In the genomic region with DNA sequence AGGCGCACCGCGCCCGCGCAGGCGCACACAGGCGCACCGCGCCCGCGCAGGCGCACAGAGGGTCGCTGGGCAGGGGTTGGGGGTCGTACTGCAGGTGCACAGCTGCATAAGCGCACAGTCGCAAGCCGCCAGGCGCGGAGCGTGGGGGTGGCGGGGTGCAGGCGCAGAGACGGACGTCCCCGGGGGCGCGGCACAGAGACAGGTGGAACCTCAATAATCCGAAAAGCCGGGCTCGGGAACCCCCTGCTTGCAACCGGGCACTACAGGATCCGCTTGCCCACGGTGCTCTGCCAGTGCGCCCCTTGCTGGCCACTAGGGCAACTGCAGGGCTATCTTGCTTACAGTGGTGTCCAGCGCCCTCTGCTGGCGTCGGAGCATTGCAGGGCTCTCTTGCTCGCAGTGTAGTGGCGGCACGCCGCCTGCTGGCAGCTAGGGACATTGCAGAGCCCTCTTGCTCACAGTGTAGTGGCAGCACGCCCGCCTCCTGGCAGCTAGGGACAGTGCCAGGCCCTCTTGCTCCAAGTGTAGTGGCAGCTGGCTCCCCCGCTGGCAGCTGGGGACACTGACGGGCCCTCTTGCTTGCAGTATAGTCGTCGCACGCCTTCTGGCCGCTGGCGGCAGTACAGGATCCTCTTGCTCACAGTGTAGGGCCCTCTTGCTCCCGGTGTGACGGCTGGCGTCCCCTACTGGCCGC, we compare ENCODE assay signal across 8 cellular contexts. TPM values are rescaled to one million over a fixed set of nuclear protein-coding genes. Genes with fewer than 3 reads are reported as not detected.
A peak's percentile ranks its signal among the peaks of the same experiment; 100 is the strongest.
DNase-seq lines count a peak whose midpoint lies in the region; ATAC-seq and TF ChIP-seq lines count a peak whose summit lies in the region.

No MANE protein-coding gene starts in this region.

- H3K4me3 ChIP-seq in A673 (ENCODE audit: low read depth, low read length, poor library complexity, severe bottlenecking) (no peak overlapping the region), choroid plexus epithelial cell (ENCODE audit: low read depth, low read length) (no peak overlapping the region), mucosa of descending colon (no peak overlapping the region)

- peaks cover 5 to 18% of the 10 kb centered on the region in 2 donors for H3K27me3 Mint-ChIP-seq in stimulated activated naive B cell treated with anti-CD40 and anti-IgM and Interleukin-4, amounts not matched to agents 10 μg/mL and 1 μg/mL and 100 μg/mL, for 72 hours

- H3K9me3 ChIP-seq in A673 (ENCODE audit: low read depth, low read length, poor library complexity, severe bottlenecking), result no peaks in the 10 kb centered on the region
- no peaks in the 10 kb centered on the region for H3K9me3 ChIP-seq in mucosa of descending colon

- no peaks in the 10 kb centered on the region for H3K36me3 Mint-ChIP-seq in stimulated activated naive B cell treated with anti-CD40 and anti-IgM and Interleukin-4, amounts not matched to agents 10 μg/mL and 1 μg/mL and 100 μg/mL, for 72 hours

- CTCF ChIA-PET in A673 (lab: Charles Lee), result interaction anchor here (1.0 kb wide), 2 partner anchors 110 to 131 kb away, joined by 3 read pairs; no protein-coding TSS in a partner anchor

- peak; percentile 89 for ATAC-seq in mucosa of descending colon
- ATAC-seq in stimulated activated naive B cell treated with anti-CD40 and anti-IgM and Interleukin-4, amounts not matched to agents 10 μg/mL and 1 μg/mL and 100 μg/mL, for 72 hours (replicated peaks), result peak; percentile 33 to 34
- no peak for ATAC-seq in HG03159 (IDR thresholded peaks at IDR 0.05; ENCODE audit: unreplicated experiment)

- POLR2A ChIA-PET in A673 (lab: Charles Lee; ENCODE audit: low non-redundant PET), result no interaction called here

- no peak overlapping the region for H3K27ac ChIP-seq in A673 (ENCODE audit: low read depth, low read length, poor library complexity, severe bottlenecking)

- H3K9me3 Mint-ChIP-seq in stimulated activated naive B cell treated with anti-CD40 and anti-IgM and Interleukin-4, amounts not matched to agents 10 μg/mL and 1 μg/mL and 100 μg/mL, for 72 hours, result peaks cover 0 to 4% of the 10 kb centered on the region in 2 donors

- DNase-seq in A673 (ENCODE audit: low spot score) (peak; percentile 70), HK-2 (ENCODE audit: unreplicated experiment) (peak; percentile 43), choroid plexus epithelial cell (ENCODE audit: low read depth) (peak; percentile 47), mucosa of descending colon (peak; percentile 71 to 88 (median 81)), NOMO-1 (lab: John Stamatoyannopoulos, UW; ENCODE audit: unreplicated experiment in 2 of 2) (no peak)
- DNase-seq in activated CD4-positive, alpha-beta T cell treated with anti-CD3 and anti-CD28 coated beads for 1 hour, result peak; percentile 30
- DNase-seq in stimulated activated naive B cell treated with anti-CD40 and anti-IgM and Interleukin-4, amounts not matched to agents 10 μg/mL and 1 μg/mL and 100 μg/mL, for 72 hours, result peak; percentile 47

- H3K27me3 ChIP-seq in A673 (replicated peaks; ENCODE audit: insufficient read depth, low read depth, low read length, poor library complexity), result no peaks in the 10 kb centered on the region

- H3K4me3 Mint-ChIP-seq in stimulated activated naive B cell treated with anti-CD40 and anti-IgM and Interleukin-4, amounts not matched to agents 10 μg/mL and 1 μg/mL and 100 μg/mL, for 72 hours, result no peak overlapping the region

- H3K27ac Mint-ChIP-seq in stimulated activated naive B cell treated with anti-CD40 and anti-IgM and Interleukin-4, amounts not matched to agents 10 μg/mL and 1 μg/mL and 100 μg/mL, for 72 hours, result no peak overlapping the region

- BruUV-seq in A673 (replicated peaks; lab: Mats Ljungman, UMichigan), result no TSS peak

- no peaks in the 10 kb centered on the region for H3K36me3 ChIP-seq in A673 (ENCODE audit: insufficient read depth, low read length, poor library complexity, severe bottlenecking)
- no peaks in the 10 kb centered on the region for H3K36me3 ChIP-seq in mucosa of descending colon (ENCODE audit: low read depth)

- no peaks in the 10 kb centered on the region for H3K4me1 Mint-ChIP-seq in stimulated activated naive B cell treated with anti-CD40 and anti-IgM and Interleukin-4, amounts not matched to agents 10 μg/mL and 1 μg/mL and 100 μg/mL, for 72 hours

- TF ChIP-seq CTCF in A673 (conservative IDR thresholded peaks at IDR 0.05; ENCODE audit: low read depth, low read length) (peak; percentile 74), choroid plexus epithelial cell (conservative IDR thresholded peaks at IDR 0.05; ENCODE audit: low read depth, low read length) (peak; percentile 59), mucosa of descending colon (IDR thresholded peaks at IDR 0.05) (peak; percentile 57)

- intact Hi-C loops in A673 (cut with micrococcal nuclease; ENCODE audit: unreplicated experiment), result no loop called here
- intact Hi-C loops in mucosa of descending colon (cut with DNase I, micrococcal nuclease), result no loop called here

- H3K4me1 ChIP-seq in A673 (ENCODE audit: insufficient read depth, low read length, poor library complexity, severe bottlenecking), result no peaks in the 10 kb centered on the region
- H3K4me1 ChIP-seq in mucosa of descending colon (ENCODE audit: low read depth), result no peaks in the 10 kb centered on the region

RNA-seq across cellular contexts. Expression of a gene that starts 34.9 kb away (rescaled TPM):
- 1.2 and 2.6 TPM in 2 replicates for total RNA-seq in A673 (2021)
- 10 to 100 TPM; 14.2 to 33.6 (median 28.9) TPM for total RNA-seq in mucosa of descending colon

Comparison
In these comparisons a context has a peak if more than half of its experiments do, and no peak if none do; other contexts are left out.
1. DNase-seq: peak in A673 (single experiment), HK-2 (single experiment), activated CD4-positive, alpha-beta T cell treated with anti-CD3 and anti-CD28 coated beads for 1 hour (single experiment), choroid plexus epithelial cell (single experiment), mucosa of descending colon (3 of 3) and stimulated activated naive B cell treated with anti-CD40 and anti-IgM and Interleukin-4, amounts not matched to agents 10 μg/mL and 1 μg/mL and 100 μg/mL, for 72 hours (single experiment); none in NOMO-1 (0 of 2).
2. Peak in every context shown above with its lines, with median percentiles within 50 percentile points of each other: CTCF ChIP-seq.